1 cellular context compared by ENCODE assay signal in the genomic region with DNA sequence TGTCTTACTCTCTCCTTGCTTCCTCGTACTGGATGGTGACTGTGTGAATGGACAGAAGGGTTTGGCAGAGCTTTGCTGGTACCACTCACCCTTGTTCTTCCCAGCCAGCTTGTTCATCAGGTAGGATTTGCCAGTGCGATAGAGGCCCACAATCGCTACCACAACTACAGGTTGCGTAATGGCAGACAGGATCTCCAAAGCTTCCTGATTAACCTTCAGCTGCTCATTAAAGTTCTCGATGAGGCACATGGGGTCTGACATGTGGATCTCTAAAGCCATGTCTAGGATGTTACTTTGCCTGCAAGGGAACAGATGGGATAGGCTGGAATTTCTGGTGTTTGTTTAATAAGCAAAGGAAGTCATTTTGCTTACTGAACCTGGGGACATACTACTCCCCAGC.
A peak's percentile ranks its signal among the peaks of the same experiment; 100 is the strongest.
TF ChIP-seq lines count a peak whose summit lies in the region.

No MANE protein-coding gene starts in this region.

TF ChIP-seq in Ishikawa, 13 proteins besides CTCF, POLR2A, EP300 and RAD21:
- TF ChIP-seq CEBPB (IDR thresholded peaks at IDR 0.05) (peak; percentile 41; the same call in 1 of the 2 replicates), NFIC (IDR thresholded peaks at IDR 0.05) (no peak)
